In genomic region chr1:19646366-19646765, GRCh38 we compare ENCODE assay signal across 1 cellular context.
TF ChIP-seq lines count a peak whose summit lies in the region.

No MANE protein-coding gene starts in this region.

TF ChIP-seq in HepG2, 621 proteins besides CTCF, POLR2A, EP300 and RAD21:
- TF ChIP-seq HHEX (CRISPR knock-in tag; IDR thresholded peaks at IDR 0.05) (no peak), MATR3 (CRISPR knock-in tag; IDR thresholded peaks at IDR 0.05) (no peak), GPN1 (CRISPR knock-in tag; IDR thresholded peaks at IDR 0.05; ENCODE audit: borderline replicate concordance) (no peak), ZNF263 (CRISPR knock-in tag; IDR thresholded peaks at IDR 0.05) (no peak), ZBTB40 (IDR thresholded peaks at IDR 0.05) (no peak), ZBTB40 (CRISPR knock-in tag; IDR thresholded peaks at IDR 0.05) (no peak), ZFP62 (CRISPR knock-in tag; IDR thresholded peaks at IDR 0.05) (no peak), GFI1 (CRISPR knock-in tag; IDR thresholded peaks at IDR 0.05; ENCODE audit: borderline replicate concordance) (no peak), YEATS4 (CRISPR knock-in tag; IDR thresholded peaks at IDR 0.05; ENCODE audit: borderline replicate concordance) (no peak)
